Comparison of ENCODE assay signal across 8 cellular contexts in genomic region chr16:66588981-66589713, GRCh38. TPM values are rescaled to one million over a fixed set of nuclear protein-coding genes. Genes with fewer than 3 reads are reported as not detected.
DNase-seq lines count a peak whose midpoint lies in the region; ATAC-seq and TF ChIP-seq lines count a peak whose summit lies in the region.

No MANE protein-coding gene starts in this region.

- ATAC-seq in CD4-positive, alpha-beta T cell (ENCODE audit: poor library complexity), result peak; percentile 93
- ATAC-seq in GM21786 (IDR thresholded peaks at IDR 0.05; ENCODE audit: unreplicated experiment) (peak; percentile 83), foreskin keratinocyte (peak; percentile 71)

- no peaks in the 10 kb centered on the region for H3K27me3 ChIP-seq in CD4-positive, alpha-beta T cell (ENCODE audit: control insufficient read depth, insufficient read depth, low read length)
- no peaks in the 10 kb centered on the region for H3K27me3 ChIP-seq in foreskin keratinocyte
- H3K27me3 ChIP-seq in smooth muscle cell (ENCODE audit: low read depth), result peaks cover 6% of the 10 kb centered on the region
- no peaks in the 10 kb centered on the region for H3K27me3 ChIP-seq in vagina

- no peaks in the 10 kb centered on the region for H3K4me1 ChIP-seq in foreskin keratinocyte
- H3K4me1 ChIP-seq in smooth muscle cell (ENCODE audit: low read depth), result no peaks in the 10 kb centered on the region
- H3K4me1 ChIP-seq in vagina, result no peaks in the 10 kb centered on the region

- H3K4me3 ChIP-seq in smooth muscle cell, result no peak overlapping the region
- no peak overlapping the region for H3K4me3 ChIP-seq in vagina

- H3K4me3 Mint-ChIP-seq in CD4-positive, alpha-beta T cell, result peak overlapping the region; percentile 79

- H3K27ac ChIP-seq in CD4-positive, alpha-beta T cell (ENCODE audit: low read depth, low read length), result no peak overlapping the region
- H3K27ac ChIP-seq in foreskin keratinocyte (no peak overlapping the region), smooth muscle cell (ENCODE audit: low read depth) (no peak overlapping the region), vagina (no peak overlapping the region)

- H3K27me3 Mint-ChIP-seq in CD4-positive, alpha-beta T cell, result no peaks in the 10 kb centered on the region

- no peaks in the 10 kb centered on the region for H3K36me3 Mint-ChIP-seq in CD4-positive, alpha-beta T cell (ENCODE audit: low read depth)

- H3K4me2 ChIP-seq in smooth muscle cell, result no peak overlapping the region

- no peaks in the 10 kb centered on the region for H3K79me2 ChIP-seq in smooth muscle cell (ENCODE audit: low read depth)

- no peak overlapping the region for H3K9ac ChIP-seq in smooth muscle cell (ENCODE audit: low read depth)

- no peaks in the 10 kb centered on the region for H3F3A ChIP-seq in smooth muscle cell (ENCODE audit: low read depth)

- no peak for TF ChIP-seq POLR2A in vagina (IDR thresholded peaks at IDR 0.05)

- CTCF ChIA-PET in CD4-positive, alpha-beta T cell (lab: Charles Lee), result interaction anchor here (0.5 to 2.2 kb wide), 26 partner anchors 9 to 184 kb away, joined by 3 to 27 read pairs (median 7); partner anchors contain the start of genes CKLF, CMTM2 and CMTM3

- POLR2A ChIA-PET in CD4-positive, alpha-beta T cell (lab: Charles Lee), result interaction anchor here (0.6 to 2.7 kb wide), 13 partner anchors 9 to 183 kb away, joined by 3 to 40 read pairs (median 4); partner anchors contain the start of genes CKLF, CMTM2 and CMTM3

- H2AFZ ChIP-seq in smooth muscle cell (ENCODE audit: low read depth), result no peak overlapping the region

- no peaks in the 10 kb centered on the region for H3K9me3 Mint-ChIP-seq in CD4-positive, alpha-beta T cell

- H3K27ac Mint-ChIP-seq in CD4-positive, alpha-beta T cell, result peak overlapping the region; percentile 52

- no peaks in the 10 kb centered on the region for H4K20me1 ChIP-seq in smooth muscle cell (ENCODE audit: low read depth)

- WGBS in smooth muscle cell (ENCODE audit: low lambda C conversion rate), result 97% methylated on average over 8 of the region's 8 CpGs

- peak; percentile 74 for TF ChIP-seq CTCF in CD4-positive, alpha-beta T cell (IDR thresholded peaks at IDR 0.05)
- TF ChIP-seq CTCF in foreskin keratinocyte (conservative IDR thresholded peaks at IDR 0.05), result peak; percentile 70
- peak; percentile 16 for TF ChIP-seq CTCF in smooth muscle cell (IDR thresholded peaks at IDR 0.05; ENCODE audit: borderline replicate concordance, insufficient read depth, poor library complexity, severe bottlenecking)
- TF ChIP-seq CTCF in vagina (IDR thresholded peaks at IDR 0.05), result peak in 1 of 3 experiments; percentile 52

- H3K36me3 ChIP-seq in smooth muscle cell (ENCODE audit: low read depth), result no peaks in the 10 kb centered on the region
- H3K36me3 ChIP-seq in vagina, result no peaks in the 10 kb centered on the region

- H3K9me3 ChIP-seq in CD4-positive, alpha-beta T cell (ENCODE audit: control insufficient read depth, low read length), result no peaks in the 10 kb centered on the region
- H3K9me3 ChIP-seq in smooth muscle cell (replicated peaks; ENCODE audit: low read depth) (no peaks in the 10 kb centered on the region), vagina (no peaks in the 10 kb centered on the region)

- intact Hi-C loops in CD4-positive, alpha-beta T cell (cut with DNase I, micrococcal nuclease), result loop anchor here (1.0 to 5.0 kb wide), 9 partner anchors 15 to 182 kb away; partner anchors contain the start of genes CKLF (in 1 of the 2), CMTM3 (in 1 of the 2) and TK2 (in 1 of the 2)
- intact Hi-C loops in vagina (cut with DNase I), result no loop called here

- H3K4me1 Mint-ChIP-seq in CD4-positive, alpha-beta T cell (ENCODE audit: low read depth), result peaks cover 33% of the 10 kb centered on the region

- DNase-seq in CD4-positive, alpha-beta T cell, result peak; percentile 45 to 68 (median 61)
- DNase-seq in NOMO-1 (lab: John Stamatoyannopoulos, UW; ENCODE audit: unreplicated experiment in 2 of 2) (peak; percentile 13 to 32), foreskin keratinocyte (no peak), smooth muscle cell (lab: John Stamatoyannopoulos, UW; ENCODE audit: unreplicated experiment) (no peak), vagina (ENCODE audit: extremely low spot score in 2 of 2) (no peak), NCI-H2107 treated with DMSO at 0.1 percent for 48 hours (lab: John Stamatoyannopoulos, UW; ENCODE audit: unreplicated experiment) (no peak)
- DNase-seq in activated T-cell treated with anti-CD3 and anti-CD28 coated beads, Interleukin-2, amount 50 U/mL, for 1 hour, result peak; percentile 65

RNA-seq across cellular contexts. Expression of gene CMTM2, which starts 9.9 kb away (rescaled TPM):
- not detected for total RNA-seq in CD4-positive, alpha-beta T cell
- total RNA-seq in foreskin keratinocyte (not detected in 2 replicates), smooth muscle cell (not detected in 2 replicates), vagina (not detected)
- polyA plus RNA-seq in foreskin keratinocyte (not detected in 2 replicates), smooth muscle cell (0.60 TPM in 1 of 2 replicates, not detected in the other)

RNA-seq across cellular contexts. Expression of gene CMTM3, which starts 15.4 kb away (rescaled TPM):
- 10 to 100 TPM; 46.3 to 49.3 TPM for total RNA-seq in CD4-positive, alpha-beta T cell
- total RNA-seq in foreskin keratinocyte, result 22.1 and 23.8 TPM in 2 replicates
- polyA plus RNA-seq in foreskin keratinocyte, result 32.8 and 33.9 TPM in 2 replicates
- total RNA-seq in smooth muscle cell, result 21.8 and 36.6 TPM in 2 replicates
- 57.3 and 57.8 TPM in 2 replicates for polyA plus RNA-seq in smooth muscle cell
- 47.9 TPM for total RNA-seq in vagina

RNA-seq across cellular contexts. Expression of gene CMTM1, which starts 22.9 kb away (rescaled TPM):
- 1 to 10 TPM in 1 of 2 experiments, under 1 TPM in 1; 0.66 to 1.1 TPM for total RNA-seq in CD4-positive, alpha-beta T cell
- total RNA-seq in foreskin keratinocyte, result 2.1 and 2.3 TPM in 2 replicates
- 0.11 and 0.19 TPM in 2 replicates for polyA plus RNA-seq in foreskin keratinocyte
- total RNA-seq in smooth muscle cell, result 0.27 and 2.6 TPM in 2 replicates
- polyA plus RNA-seq in smooth muscle cell, result 2.5 and 2.6 TPM in 2 replicates
- total RNA-seq in vagina, result not detected

RNA-seq across cellular contexts. Expression of gene CKLF, which starts 36.8 kb away (rescaled TPM):
- total RNA-seq in CD4-positive, alpha-beta T cell, result 10 to 100 TPM; 10.6 to 14.1 TPM
- total RNA-seq in foreskin keratinocyte, result 44.2 and 52.3 TPM in 2 replicates
- polyA plus RNA-seq in foreskin keratinocyte, result 58.1 and 73.0 TPM in 2 replicates
- 49.4 and 78.1 TPM in 2 replicates for total RNA-seq in smooth muscle cell
- polyA plus RNA-seq in smooth muscle cell, result 61.5 and 68.4 TPM in 2 replicates
- total RNA-seq in vagina, result 52.3 TPM

RNA-seq across cellular contexts. Expression of gene TK2, which starts 39.2 kb away (rescaled TPM):
- total RNA-seq in CD4-positive, alpha-beta T cell, result 1 to 10 TPM; 3.6 to 5.1 TPM
- total RNA-seq in foreskin keratinocyte (14.0 and 14.9 TPM in 2 replicates), smooth muscle cell (9.7 and 10.8 TPM in 2 replicates), vagina (43.2 TPM)
- polyA plus RNA-seq in foreskin keratinocyte (9.2 and 11.0 TPM in 2 replicates), smooth muscle cell (6.4 and 7.3 TPM in 2 replicates)

Comparison
In these comparisons a context has a peak if more than half of its experiments do, and no peak if none do; other contexts are left out.
1. DNase-seq: peak in CD4-positive, alpha-beta T cell (10 of 10), NOMO-1 (2 of 2) and activated T-cell treated with anti-CD3 and anti-CD28 coated beads, Interleukin-2, amount 50 U/mL, for 1 hour (single experiment); none in foreskin keratinocyte (0 of 2), smooth muscle cell (single experiment), vagina (0 of 2) and NCI-H2107 treated with DMSO at 0.1 percent for 48 hours (single experiment).
2. Peak in every context shown above with its lines, with median percentiles within 50 percentile points of each other: ATAC-seq.